In genomic region chr11:30860970-30861369, GRCh38 we compare ENCODE assay signal across 30 cellular contexts.
"Had no signal": no experiment of that assay in that cellular context is flagged by ENCODE, and none has a peak within 500 bp of the region (broad histone marks: within the 10 kb centered on the region; RNA-seq: fewer than 3 reads in every experiment).

No MANE protein-coding gene starts in this region.

- ATAC-seq: activated naive CD8-positive, alpha-beta T cell treated with anti-CD3 and anti-CD28 coated beads, Interleukin-2, amount 50 U/mL, for 24 hours; heart right ventricle; left lung; mucosa of descending colon; natural killer cell treated with Interleukin-12 subunit alpha and Interleukin-12 subunit beta and Interleukin-15 and Interleukin-18, amount 100 ng/mL, for 72 hours; pancreas; stimulated activated memory B cell treated with anti-CD40 and anti-IgM and Interleukin-4, amounts not matched to agents 10 μg/mL and 1 μg/mL and 100 μg/mL, for 72 hours; stimulated activated naive CD8-positive, alpha-beta T cell treated with anti-CD3 and anti-CD28 coated beads, Interleukin-15, amount 100 ng/mL, for 72 hours had no signal

- H3K27ac ChIP-seq: breast epithelium, colonic mucosa, epithelial cell of prostate, esophagus squamous epithelium, heart right ventricle, left lung, pancreas, prostate gland, thyroid gland had no signal

- H3K9me3 ChIP-seq: breast epithelium, colonic mucosa, esophagus squamous epithelium, heart right ventricle, left lung, mucosa of descending colon, pancreas, prostate gland, thyroid gland had no signal

- H3K4me3 Mint-ChIP-seq: activated CD4-positive, alpha-beta memory T cell treated with anti-CD3 and anti-CD28 coated beads for 36 hours; activated naive CD4-positive, alpha-beta T cell treated with anti-CD3 and anti-CD28 coated beads, Interleukin-2, amount 50 U/mL, for 24 hours; activated naive CD8-positive, alpha-beta T cell treated with anti-CD3 and anti-CD28 coated beads, Interleukin-2, amount 50 U/mL, for 24 hours; activated T-cell treated with anti-CD3 and anti-CD28 coated beads, Interleukin-2, amount 50 U/mL, for 24 hours; natural killer cell treated with Interleukin-12 subunit alpha and Interleukin-12 subunit beta and Interleukin-15 and Interleukin-18, amount 100 ng/mL, for 72 hours; stimulated activated memory B cell treated with anti-CD40 and anti-IgM and Interleukin-4, amounts not matched to agents 10 μg/mL and 1 μg/mL and 100 μg/mL, for 72 hours; stimulated activated naive CD8-positive, alpha-beta T cell treated with anti-CD3 and anti-CD28 coated beads, Interleukin-15, amount 100 ng/mL, for 72 hours had no signal

- H3K36me3 Mint-ChIP-seq: activated CD4-positive, alpha-beta memory T cell treated with anti-CD3 and anti-CD28 coated beads for 36 hours; activated naive CD4-positive, alpha-beta T cell treated with anti-CD3 and anti-CD28 coated beads, Interleukin-2, amount 50 U/mL, for 24 hours; natural killer cell treated with Interleukin-12 subunit alpha and Interleukin-12 subunit beta and Interleukin-15 and Interleukin-18, amount 100 ng/mL, for 72 hours; stimulated activated memory B cell treated with anti-CD40 and anti-IgM and Interleukin-4, amounts not matched to agents 10 μg/mL and 1 μg/mL and 100 μg/mL, for 72 hours had no signal

- H3K4me2 ChIP-seq: smooth muscle cell had no signal

- DNase-seq: activated CD4-positive, alpha-beta memory T cell treated with anti-CD3 and anti-CD28 coated beads for 36 hours; activated CD4-positive, alpha-beta T cell treated with anti-CD3 and anti-CD28 coated beads for 48 hours; activated CD8-positive, alpha-beta memory T cell treated with anti-CD3 and anti-CD28 coated beads, Interleukin-2, amount 50 U/mL, for 4 hours; activated gamma-delta T cell treated with Interleukin-2 at 50 U/mL for 16 hours; activated naive CD8-positive, alpha-beta T cell treated with anti-CD3 and anti-CD28 coated beads, Interleukin-2, amount 50 U/mL, for 24 hours; activated T-cell treated with anti-CD3 and anti-CD28 coated beads, Interleukin-2, amount 50 U/mL, for 24 hours; amygdala; colonic mucosa; effector CD8-positive, alpha-beta T cell; esophagus squamous epithelium; foreskin melanocyte; heart right ventricle; kidney glomerular epithelial cell; mesendoderm; mucosa of descending colon; pancreas; stimulated activated CD4-positive, alpha-beta T cell treated with anti-CD3 and anti-CD28 coated beads, Interleukin-1b, Interleukin-23, amount 100 ng/mL, for 48 hours; stimulated activated CD4-positive, alpha-beta T cell treated with anti-CD3 and anti-CD28 coated beads, Interleukin-4, amount 100 ng/mL, for 4 hours; stimulated activated CD8-positive, alpha-beta memory T cell treated with anti-CD3 and anti-CD28 coated beads, Interleukin-4, amount 100 ng/mL, for 48 hours; stimulated activated naive CD8-positive, alpha-beta T cell treated with anti-CD3 and anti-CD28 coated beads, Interleukin-15, amount 100 ng/mL, for 72 hours; thyroid gland had no signal

- H3K27me3 ChIP-seq: breast epithelium, colonic mucosa, esophagus squamous epithelium, heart right ventricle, left lung, pancreas, thyroid gland had no signal

- H3K27me3 Mint-ChIP-seq: activated CD4-positive, alpha-beta memory T cell treated with anti-CD3 and anti-CD28 coated beads for 36 hours; activated naive CD4-positive, alpha-beta T cell treated with anti-CD3 and anti-CD28 coated beads, Interleukin-2, amount 50 U/mL, for 24 hours; activated naive CD8-positive, alpha-beta T cell treated with anti-CD3 and anti-CD28 coated beads, Interleukin-2, amount 50 U/mL, for 24 hours; activated T-cell treated with anti-CD3 and anti-CD28 coated beads, Interleukin-2, amount 50 U/mL, for 24 hours; stimulated activated memory B cell treated with anti-CD40 and anti-IgM and Interleukin-4, amounts not matched to agents 10 μg/mL and 1 μg/mL and 100 μg/mL, for 72 hours; stimulated activated naive CD8-positive, alpha-beta T cell treated with anti-CD3 and anti-CD28 coated beads, Interleukin-15, amount 100 ng/mL, for 72 hours had no signal

- H3K27ac Mint-ChIP-seq: activated CD4-positive, alpha-beta memory T cell treated with anti-CD3 and anti-CD28 coated beads for 36 hours; activated naive CD4-positive, alpha-beta T cell treated with anti-CD3 and anti-CD28 coated beads, Interleukin-2, amount 50 U/mL, for 24 hours; activated naive CD8-positive, alpha-beta T cell treated with anti-CD3 and anti-CD28 coated beads, Interleukin-2, amount 50 U/mL, for 24 hours; activated T-cell treated with anti-CD3 and anti-CD28 coated beads, Interleukin-2, amount 50 U/mL, for 24 hours; natural killer cell treated with Interleukin-12 subunit alpha and Interleukin-12 subunit beta and Interleukin-15 and Interleukin-18, amount 100 ng/mL, for 72 hours; stimulated activated memory B cell treated with anti-CD40 and anti-IgM and Interleukin-4, amounts not matched to agents 10 μg/mL and 1 μg/mL and 100 μg/mL, for 72 hours; stimulated activated naive CD8-positive, alpha-beta T cell treated with anti-CD3 and anti-CD28 coated beads, Interleukin-15, amount 100 ng/mL, for 72 hours had no signal

- H3K36me3 ChIP-seq: breast epithelium, colonic mucosa, esophagus squamous epithelium, heart right ventricle, left lung, pancreas, prostate gland, thyroid gland had no signal

- H3K4me3 ChIP-seq: breast epithelium, colonic mucosa, esophagus squamous epithelium, heart right ventricle, left lung, lung, mucosa of descending colon, pancreas, prostate gland, smooth muscle cell, thyroid gland had no signal

- H3K9me3 Mint-ChIP-seq: activated CD4-positive, alpha-beta memory T cell treated with anti-CD3 and anti-CD28 coated beads for 36 hours; activated naive CD4-positive, alpha-beta T cell treated with anti-CD3 and anti-CD28 coated beads, Interleukin-2, amount 50 U/mL, for 24 hours; activated T-cell treated with anti-CD3 and anti-CD28 coated beads, Interleukin-2, amount 50 U/mL, for 24 hours; natural killer cell treated with Interleukin-12 subunit alpha and Interleukin-12 subunit beta and Interleukin-15 and Interleukin-18, amount 100 ng/mL, for 72 hours; stimulated activated memory B cell treated with anti-CD40 and anti-IgM and Interleukin-4, amounts not matched to agents 10 μg/mL and 1 μg/mL and 100 μg/mL, for 72 hours; stimulated activated naive CD8-positive, alpha-beta T cell treated with anti-CD3 and anti-CD28 coated beads, Interleukin-15, amount 100 ng/mL, for 72 hours had no signal

- H3K4me1 ChIP-seq: breast epithelium, colonic mucosa, esophagus squamous epithelium, left lung, prostate gland, thyroid gland had no signal

- H3K4me1 Mint-ChIP-seq: activated naive CD4-positive, alpha-beta T cell treated with anti-CD3 and anti-CD28 coated beads, Interleukin-2, amount 50 U/mL, for 24 hours; activated naive CD8-positive, alpha-beta T cell treated with anti-CD3 and anti-CD28 coated beads, Interleukin-2, amount 50 U/mL, for 24 hours; stimulated activated memory B cell treated with anti-CD40 and anti-IgM and Interleukin-4, amounts not matched to agents 10 μg/mL and 1 μg/mL and 100 μg/mL, for 72 hours; stimulated activated naive CD8-positive, alpha-beta T cell treated with anti-CD3 and anti-CD28 coated beads, Interleukin-15, amount 100 ng/mL, for 72 hours had no signal
